8 cellular contexts compared by ENCODE assay signal in the genomic region with DNA sequence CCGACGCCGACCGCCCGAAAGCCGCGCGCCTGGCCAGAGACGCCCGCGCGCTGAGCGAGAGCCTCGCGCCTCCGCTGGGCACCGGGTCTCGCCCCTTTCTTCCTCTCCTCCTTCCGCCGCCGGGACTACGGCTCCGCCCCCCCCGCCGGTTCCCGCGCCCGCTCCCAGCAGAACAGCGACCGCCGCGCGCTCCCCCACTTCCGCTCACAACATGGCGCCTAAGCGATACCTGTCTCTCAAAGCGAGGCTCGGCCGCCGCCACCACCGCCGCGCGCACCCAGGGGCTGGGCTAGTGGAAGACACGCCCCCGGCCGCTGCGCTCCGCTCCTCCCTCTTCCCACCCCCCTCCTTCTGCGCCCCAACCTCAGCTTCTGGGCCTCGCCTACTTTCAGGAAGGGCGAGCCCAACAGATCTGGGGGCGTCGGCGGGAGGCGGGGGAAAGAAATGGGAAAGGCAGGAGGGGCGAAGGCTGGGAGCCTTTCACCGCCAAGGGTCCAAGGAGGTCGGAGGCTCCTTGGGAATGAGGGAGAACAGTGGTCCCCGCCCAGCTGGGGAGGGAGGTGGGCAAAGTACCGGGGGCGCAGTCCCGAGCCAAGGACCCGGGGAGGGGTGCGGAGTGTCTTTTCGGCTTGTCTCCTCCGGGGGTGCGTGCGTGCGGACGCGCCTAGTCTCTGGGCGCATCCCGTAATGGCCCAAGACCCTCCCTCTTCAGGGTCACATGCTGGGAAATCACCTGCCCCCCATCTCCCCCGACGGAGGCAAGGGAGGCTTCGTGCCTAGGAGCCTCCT. TPM values are rescaled to one million over a fixed set of nuclear protein-coding genes. Genes with fewer than 3 reads are reported as not detected.
DNase-seq lines count a peak whose midpoint lies in the region; TF ChIP-seq lines count a peak whose summit lies in the region.

A gene (minus strand): TSS at position 100 of the 789 bp plus-strand sequence. CDS start 277 bp downstream, outside the sequence.

- no peaks in the 10 kb centered on the region for H3K9me2 ChIP-seq in Loucy (replicated peaks; ENCODE audit: low read depth, low read length)

- no peaks in the 10 kb centered on the region for H3K27me3 ChIP-seq in Loucy (ENCODE audit: insufficient read depth, low read length, poor library complexity, severe bottlenecking)

- H3K36me3 Mint-ChIP-seq in nephron progenitor cell (ENCODE audit: low read depth): no peaks in the 10 kb centered on the region
- peaks cover 8% of the 10 kb centered on the region for H3K36me3 Mint-ChIP-seq in stimulated activated naive CD8-positive, alpha-beta T cell treated with anti-CD3 and anti-CD28 coated beads, Interleukin-15, Interleukin-2, amounts not matched to agents 100 ng/mL and 50 ng/mL, for 24 hours (ENCODE audit: low read depth)

- peaks cover 14% of the 10 kb centered on the region for H3K4me1 ChIP-seq in Loucy (ENCODE audit: insufficient read depth, low read length, poor library complexity, severe bottlenecking)

- H3F3A ChIP-seq in Loucy (ENCODE audit: low read depth): no peaks in the 10 kb centered on the region

- peak within 1 kb of the TSS; percentile 93 for H3K4me3 Mint-ChIP-seq in nephron progenitor cell
- peak within 1 kb of the TSS; percentile 96 for H3K4me3 Mint-ChIP-seq in stimulated activated naive CD8-positive, alpha-beta T cell treated with anti-CD3 and anti-CD28 coated beads, Interleukin-15, Interleukin-2, amounts not matched to agents 100 ng/mL and 50 ng/mL, for 24 hours

- H3K27ac Mint-ChIP-seq in nephron progenitor cell: peak within 1 kb of the TSS; percentile 88
- H3K27ac Mint-ChIP-seq in stimulated activated naive CD8-positive, alpha-beta T cell treated with anti-CD3 and anti-CD28 coated beads, Interleukin-15, Interleukin-2, amounts not matched to agents 100 ng/mL and 50 ng/mL, for 24 hours: peak within 1 kb of the TSS; percentile 99

- H3K9me3 ChIP-seq in Loucy (ENCODE audit: insufficient read depth, low read depth, low read length): no peaks in the 10 kb centered on the region

- H3K79me2 ChIP-seq in Loucy (ENCODE audit: insufficient read depth, low read length): peaks cover 43% of the 10 kb centered on the region

- H3K4me3 ChIP-seq in Loucy (ENCODE audit: low read length, poor library complexity, severe bottlenecking) (peak within 1 kb of the TSS; percentile 86), fibroblast of the aortic adventitia (ENCODE audit: low read depth, low read length) (peak within 1 kb of the TSS; percentile 71)

- peaks cover 36% of the 10 kb centered on the region for H4K20me1 ChIP-seq in Loucy (ENCODE audit: insufficient read depth, low read length, poor library complexity, severe bottlenecking)

- peak within 1 kb of the TSS; percentile 96 for H3K4me2 ChIP-seq in Loucy (ENCODE audit: low read depth, low read length, poor library complexity, severe bottlenecking)

- H2AFZ ChIP-seq in Loucy (ENCODE audit: low read length): peak within 1 kb of the TSS; percentile 87

- peaks cover 10% of the 10 kb centered on the region for H3K27me3 Mint-ChIP-seq in nephron progenitor cell (ENCODE audit: low read depth, poor library complexity)
- H3K27me3 Mint-ChIP-seq in stimulated activated naive CD8-positive, alpha-beta T cell treated with anti-CD3 and anti-CD28 coated beads, Interleukin-15, Interleukin-2, amounts not matched to agents 100 ng/mL and 50 ng/mL, for 24 hours: no peaks in the 10 kb centered on the region

- no peaks in the 10 kb centered on the region for H3K36me3 ChIP-seq in Loucy (ENCODE audit: insufficient read depth, low read length)

- peak; percentile 54 for TF ChIP-seq POLR2A in Raji (IDR thresholded peaks at IDR 0.05; ENCODE audit: insufficient read depth, low read depth, low read length)

- peaks cover 21% of the 10 kb centered on the region for H3K4me1 Mint-ChIP-seq in nephron progenitor cell
- peaks cover 29% of the 10 kb centered on the region for H3K4me1 Mint-ChIP-seq in stimulated activated naive CD8-positive, alpha-beta T cell treated with anti-CD3 and anti-CD28 coated beads, Interleukin-15, Interleukin-2, amounts not matched to agents 100 ng/mL and 50 ng/mL, for 24 hours (ENCODE audit: low read depth)

- peak within 1 kb of the TSS; percentile 89 for H3K9ac ChIP-seq in Loucy (ENCODE audit: low read depth, low read length, poor library complexity, severe bottlenecking)

- H3K9me3 Mint-ChIP-seq in nephron progenitor cell: peaks cover 27% of the 10 kb centered on the region
- no peaks in the 10 kb centered on the region for H3K9me3 Mint-ChIP-seq in stimulated activated naive CD8-positive, alpha-beta T cell treated with anti-CD3 and anti-CD28 coated beads, Interleukin-15, Interleukin-2, amounts not matched to agents 100 ng/mL and 50 ng/mL, for 24 hours

- peak; percentile 83 for DNase-seq in EL
- peak; percentile 55 for DNase-seq in GOT3 (lab: John Stamatoyannopoulos, UW)
- peak; percentile 84 for DNase-seq in activated effector memory CD4-positive, alpha-beta T cell treated with Interleukin-2 at 50 U/mL for 16 hours
- DNase-seq in fibroblast of the aortic adventitia (ENCODE audit: low read depth): peak; percentile 74
- peak; percentile 85 for DNase-seq in nephron progenitor cell

- no peak for TF ChIP-seq CTCF in Loucy (conservative IDR thresholded peaks at IDR 0.05; ENCODE audit: low read length)
- no peak for TF ChIP-seq CTCF in fibroblast of the aortic adventitia (IDR thresholded peaks at IDR 0.05; ENCODE audit: insufficient read depth, low read length)
- TF ChIP-seq CTCF in nephron progenitor cell (IDR thresholded peaks at IDR 0.05): no peak

RNA-seq across cellular contexts. Expression of the gene that starts here (rescaled TPM):
- 42.5 and 58.1 TPM in 2 replicates for total RNA-seq in fibroblast of the aortic adventitia (ENCODE audit: low replicate concordance)

Comparison
In these comparisons a context has a peak if more than half of its experiments do, and no peak if none do; other contexts are left out.
1. Peak in every context shown above with its lines: DNase-seq and H3K4me3 ChIP-seq.